32 cellular contexts compared by ENCODE assay signal in genomic region chr5:155021858-155022257, GRCh38. TPM values are rescaled to one million over a fixed set of nuclear protein-coding genes. Genes with fewer than 3 reads are reported as not detected.
"Had no signal": no experiment of that assay in that cellular context is flagged by ENCODE, and none has a peak within 500 bp of the region (broad histone marks: within the 10 kb centered on the region; RNA-seq: fewer than 3 reads in every experiment).

No MANE protein-coding gene starts in this region.

- H3K4me3 ChIP-seq: colonic mucosa, PC-9 had no signal

- H2AFZ ChIP-seq: PC-9 had no signal

- H3K4me2 ChIP-seq: PC-9 had no signal

- H3K27ac ChIP-seq: brain microvascular endothelial cell, colonic mucosa, PC-9, RWPE1 had no signal

- FAIRE-seq: RCC 7860, TTC549 had no signal

- DNase-seq: activated B cell treated with CpG ODN at 0.5 μM for 24 hours; activated CD4-positive, alpha-beta memory T cell treated with anti-CD3 and anti-CD28 coated beads for 36 hours; activated CD4-positive, alpha-beta T cell treated with anti-CD3 and anti-CD28 coated beads for 4 hours; activated CD4-positive, alpha-beta T cell treated with anti-CD3 and anti-CD28 coated beads, Interleukin-2, amount 50 U/mL, for 1 hour; activated CD4-positive, CD25-positive, alpha-beta regulatory T cell treated with anti-CD3 and anti-CD28 coated beads, Interleukin-2, amount 50 U/mL, for 72 hours; activated CD8-positive, alpha-beta memory T cell treated with anti-CD3 and anti-CD28 coated beads, Interleukin-2, amount 50 U/mL, for 4 hours; activated gamma-delta T cell treated with Interleukin-2 at 50 U/mL for 16 hours; activated naive CD4-positive, alpha-beta T cell treated with anti-CD3 and anti-CD28 coated beads for 36 hours; activated T-cell treated with anti-CD3 and anti-CD28 coated beads for 4 hours; activated T-cell treated with anti-CD3 and anti-CD28 coated beads, Interleukin-2, amount 50 U/mL, for 4 hours; amniotic stem cell; aorta; brain microvascular endothelial cell; central memory CD4-positive, alpha-beta T cell; colonic mucosa; NCI-H1048; NCI-H1105 treated with DMSO at 0.1 percent for 48 hours; NCI-H1436 treated with DMSO at 0.1 percent for 48 hours; NCI-H1694 treated with DMSO at 0.1 percent for 48 hours; NCI-H2029; NCI-H510A; NCI-H526; NCI-H748 treated with DMSO at 0.1 percent for 48 hours; NK-92 treated with Interleukin-12 subunit alpha and Interleukin-12 subunit beta, amount 100 ng/mL, for 24 hours; PC-9; SIG-M5 had no signal

- H3K27me3 ChIP-seq: brain microvascular endothelial cell, colonic mucosa had no signal

- ATAC-seq: activated naive CD4-positive, alpha-beta T cell treated with anti-CD3 and anti-CD28 coated beads, Interleukin-2, amount 50 U/mL, for 72 hours; activated T-cell treated with anti-CD3 and anti-CD28 coated beads, Interleukin-2, amount 50 U/mL, for 4 hours; Right ventricle myocardium inferior had no signal

- H3K4me1 ChIP-seq: colonic mucosa had no signal

- H3K36me3 ChIP-seq: brain microvascular endothelial cell, colonic mucosa had no signal

- H3K9me3 ChIP-seq: colonic mucosa had no signal

RNA-seq across cellular contexts. Expression of gene KIF4B, which starts 8.3 kb away (rescaled TPM):
- total RNA-seq: activated B cell treated with CpG ODN at 0.5 μM for 24 hours; activated T-cell treated with anti-CD3 and anti-CD28 coated beads, Interleukin-2, amount 50 U/mL, for 4 hours; colonic mucosa; OCI-LY7; PC-9; Right ventricle myocardium inferior had no signal
- polyA plus RNA-seq: aorta had no signal
